21 cellular contexts compared by ENCODE assay signal in the genomic region with DNA sequence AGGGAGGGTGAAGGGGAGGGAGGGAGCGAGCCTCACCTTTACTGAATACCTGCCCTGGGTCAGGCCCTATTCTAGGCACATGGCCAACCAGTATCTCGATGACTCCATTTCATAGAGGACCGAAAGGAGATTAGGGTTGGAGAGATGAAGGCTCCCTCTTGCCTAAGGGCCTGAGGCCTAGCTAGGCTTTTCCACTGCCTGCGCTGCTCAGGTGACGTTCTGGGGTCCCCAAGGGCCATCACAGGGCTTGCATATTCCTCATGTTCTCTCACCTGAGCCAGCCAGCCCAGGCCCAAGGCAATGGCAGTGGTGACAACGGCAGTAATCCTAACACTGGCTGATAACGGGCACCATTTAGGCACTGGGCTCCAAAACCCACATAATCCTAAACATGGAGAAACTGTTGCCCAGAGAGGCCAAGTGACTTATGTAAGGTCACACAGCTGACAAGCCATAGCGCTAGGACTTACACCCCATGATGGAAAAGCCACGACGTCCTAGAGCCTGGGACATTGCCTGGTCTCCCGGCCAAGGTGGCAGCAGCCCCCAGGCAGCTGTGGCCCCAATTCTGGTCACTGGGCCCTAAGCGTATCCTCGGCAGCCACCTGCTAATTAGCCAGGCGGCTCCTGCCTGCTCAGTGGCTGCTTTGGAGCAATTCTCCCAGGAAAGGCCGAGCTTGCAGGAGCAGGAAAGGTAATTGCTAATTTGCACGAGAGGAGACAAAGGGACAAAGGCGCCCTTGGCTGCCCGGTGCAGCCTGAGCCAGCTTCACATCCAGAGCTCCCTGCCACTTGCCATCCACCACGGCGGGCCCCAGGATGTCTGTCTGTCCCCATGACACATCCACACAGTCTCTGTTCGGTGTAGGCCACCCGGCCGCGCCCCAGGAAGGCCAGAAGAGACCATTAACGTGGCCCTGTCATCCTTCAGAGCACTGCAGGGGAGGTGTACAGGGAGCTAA. TPM values are rescaled to one million over a fixed set of nuclear protein-coding genes. Genes with fewer than 3 reads are reported as not detected.
A peak's percentile ranks its signal among the peaks of the same experiment; 100 is the strongest.
DNase-seq lines count a peak whose midpoint lies in the region; ATAC-seq and TF ChIP-seq lines count a peak whose summit lies in the region.
"Had no signal": no experiment of that assay in that cellular context is flagged by ENCODE, and none has a peak within 500 bp of the region (broad histone marks: within the 10 kb centered on the region; RNA-seq: fewer than 3 reads in every experiment).

No MANE protein-coding gene starts in this region.

- no peaks in the 10 kb centered on the region for H3K36me3 Mint-ChIP-seq in brain
- H3K36me3 Mint-ChIP-seq in stimulated activated effector memory CD8-positive, alpha-beta T cell treated with anti-CD3 and anti-CD28 coated beads, Interleukin-12 subunit alpha, Interleukin-12 subunit beta, amount 100 ng/mL, for 72 hours, result no peaks in the 10 kb centered on the region
- no peaks in the 10 kb centered on the region for H3K36me3 Mint-ChIP-seq in stimulated activated memory B cell treated with anti-CD40 and anti-IgM and Interleukin-4, amounts not matched to agents 10 μg/mL and 1 μg/mL and 100 μg/mL, for 72 hours

- H3K9me3 Mint-ChIP-seq in brain, result peaks cover 0 to 2% (median 0%) of the 10 kb centered on the region in 5 experiments
- no peaks in the 10 kb centered on the region for H3K9me3 Mint-ChIP-seq in stimulated activated effector memory CD8-positive, alpha-beta T cell treated with anti-CD3 and anti-CD28 coated beads, Interleukin-12 subunit alpha, Interleukin-12 subunit beta, amount 100 ng/mL, for 72 hours
- H3K9me3 Mint-ChIP-seq in stimulated activated memory B cell treated with anti-CD40 and anti-IgM and Interleukin-4, amounts not matched to agents 10 μg/mL and 1 μg/mL and 100 μg/mL, for 72 hours, result no peaks in the 10 kb centered on the region
- H3K9me3 Mint-ChIP-seq: central memory CD8-positive, alpha-beta T cell had no signal

- H3K4me1 Mint-ChIP-seq in brain, result peaks cover 43% of the 10 kb centered on the region
- peaks cover 45% of the 10 kb centered on the region for H3K4me1 Mint-ChIP-seq in stimulated activated effector memory CD8-positive, alpha-beta T cell treated with anti-CD3 and anti-CD28 coated beads, Interleukin-12 subunit alpha, Interleukin-12 subunit beta, amount 100 ng/mL, for 72 hours
- H3K4me1 Mint-ChIP-seq in stimulated activated memory B cell treated with anti-CD40 and anti-IgM and Interleukin-4, amounts not matched to agents 10 μg/mL and 1 μg/mL and 100 μg/mL, for 72 hours, result peaks cover 35% of the 10 kb centered on the region

- H3K27me3 Mint-ChIP-seq in brain, result peaks cover 3% of the 10 kb centered on the region
- peaks cover 9% of the 10 kb centered on the region for H3K27me3 Mint-ChIP-seq in stimulated activated memory B cell treated with anti-CD40 and anti-IgM and Interleukin-4, amounts not matched to agents 10 μg/mL and 1 μg/mL and 100 μg/mL, for 72 hours
- H3K27me3 Mint-ChIP-seq: activated CD4-positive, alpha-beta T cell treated with anti-CD3 and anti-CD28 coated beads for 36 hours; central memory CD8-positive, alpha-beta T cell had no signal

- no peak for ATAC-seq in stimulated activated effector memory CD8-positive, alpha-beta T cell treated with anti-CD3 and anti-CD28 coated beads, Interleukin-12 subunit alpha, Interleukin-12 subunit beta, amount 100 ng/mL, for 72 hours
- ATAC-seq in stimulated activated memory B cell treated with anti-CD40 and anti-IgM and Interleukin-4, amounts not matched to agents 10 μg/mL and 1 μg/mL and 100 μg/mL, for 72 hours, result no peak
- ATAC-seq in left lobe of liver, result no peak
- ATAC-seq: activated CD4-positive, alpha-beta T cell treated with anti-CD3 and anti-CD28 coated beads for 36 hours had no signal

- DNase-seq in NCI-H1436 (lab: John Stamatoyannopoulos, UW), result peak; percentile 24
- no peak for DNase-seq in NCI-H1436 treated with DMSO at 0.1 percent for 48 hours (lab: John Stamatoyannopoulos, UW)
- DNase-seq in NCI-H2081 (lab: John Stamatoyannopoulos, UW), result peak; percentile 83 to 89
- DNase-seq in stimulated activated effector memory CD8-positive, alpha-beta T cell treated with anti-CD3 and anti-CD28 coated beads, Interleukin-12 subunit alpha, Interleukin-12 subunit beta, amount 100 ng/mL, for 72 hours (ENCODE audit: low spot score in 2 of 2), result no peak
- no peak for DNase-seq in H4 (ENCODE audit: low spot score)
- DNase-seq in left lobe of liver (ENCODE audit: low spot score), result no peak
- DNase-seq: 8988T; activated CD4-positive, alpha-beta T cell treated with anti-CD3 and anti-CD28 coated beads for 36 hours; activated gamma-delta T cell; amniotic stem cell; DND-41; effector CD8-positive, alpha-beta T cell; esophagus squamous epithelium; IMR-90; MM.1S; NCI-H2107; NK-92 treated with Interleukin-12 subunit alpha and Interleukin-12 subunit beta, amount 100 ng/mL, for 24 hours; stimulated activated CD4-positive, alpha-beta T cell treated with anti-CD3 and anti-CD28 coated beads, Interleukin-2, amount 100 ng/mL, for 24 hours had no signal

- H3K4me3 Mint-ChIP-seq in brain, result no peak overlapping the region
- no peak overlapping the region for H3K4me3 Mint-ChIP-seq in stimulated activated effector memory CD8-positive, alpha-beta T cell treated with anti-CD3 and anti-CD28 coated beads, Interleukin-12 subunit alpha, Interleukin-12 subunit beta, amount 100 ng/mL, for 72 hours
- no peak overlapping the region for H3K4me3 Mint-ChIP-seq in stimulated activated memory B cell treated with anti-CD40 and anti-IgM and Interleukin-4, amounts not matched to agents 10 μg/mL and 1 μg/mL and 100 μg/mL, for 72 hours
- H3K4me3 Mint-ChIP-seq: activated CD4-positive, alpha-beta T cell treated with anti-CD3 and anti-CD28 coated beads for 36 hours had no signal

- TF ChIP-seq CTCF in brain (conservative IDR thresholded peaks at IDR 0.05), result no peak

- H3K27ac Mint-ChIP-seq in brain, result peak overlapping the region in 3 of 5 experiments; percentile 21 to 89 (median 78)
- H3K27ac Mint-ChIP-seq in stimulated activated effector memory CD8-positive, alpha-beta T cell treated with anti-CD3 and anti-CD28 coated beads, Interleukin-12 subunit alpha, Interleukin-12 subunit beta, amount 100 ng/mL, for 72 hours, result peak overlapping the region; percentile 70
- no peak overlapping the region for H3K27ac Mint-ChIP-seq in stimulated activated memory B cell treated with anti-CD40 and anti-IgM and Interleukin-4, amounts not matched to agents 10 μg/mL and 1 μg/mL and 100 μg/mL, for 72 hours

RNA-seq across cellular contexts. Expression of gene NOL4L, which starts 21.5 kb away (rescaled TPM):
- polyA plus RNA-seq in brain (ENCODE audit: insufficient read depth, low read depth, low replicate concordance), result 36.1 TPM
- total RNA-seq in H4 (2014; rRNA removed; shearing (Covaris generic)), result 10.6 and 13.0 TPM in 2 replicates
- total RNA-seq in left lobe of liver, result 5.8 TPM

Comparison
In these comparisons a context has a peak if more than half of its experiments do, and no peak if none do; other contexts are left out.
1. DNase-seq: peak in NCI-H1436 (single experiment) and NCI-H2081 (2 of 2); none in NCI-H1436 treated with DMSO at 0.1 percent for 48 hours (single experiment), stimulated activated effector memory CD8-positive, alpha-beta T cell treated with anti-CD3 and anti-CD28 coated beads, Interleukin-12 subunit alpha, Interleukin-12 subunit beta, amount 100 ng/mL, for 72 hours (0 of 2), H4 (single experiment) and left lobe of liver (single experiment).